In genomic region chr18:11149441-11150270, GRCh38 we compare ENCODE assay signal across 8 cellular contexts. TPM values are rescaled to one million over a fixed set of nuclear protein-coding genes. Genes with fewer than 3 reads are reported as not detected.
DNase-seq lines count a peak whose midpoint lies in the region; ATAC-seq and TF ChIP-seq lines count a peak whose summit lies in the region.

Gene PIEZO2 (minus strand): TSS chr18:11149569. CDS start chr18:11148588, 981 bp downstream.

- peak within 1 kb of the TSS; percentile 44 for H3K4me3 ChIP-seq in WERI-Rb-1 (ENCODE audit: low read depth, low read length)
- peak within 1 kb of the TSS; percentile 61 for H3K4me3 ChIP-seq in left ventricle myocardium inferior
- H3K4me3 ChIP-seq in psoas muscle = peak within 1 kb of the TSS; percentile 72

- H3K4me1 ChIP-seq in left ventricle myocardium inferior (peaks cover 31% of the 10 kb centered on the region), psoas muscle (no peaks in the 10 kb centered on the region)

- ATAC-seq in HG02870 (IDR thresholded peaks at IDR 0.05; ENCODE audit: unreplicated experiment) (peak; percentile 83), psoas muscle (peak; percentile 77 to 96 (median 94))

- WGBS in psoas muscle, 3 donors = 3 to 8% (median 5%) methylated on average over 36 to 62 of the region's 62 CpGs

- H3K9me3 ChIP-seq in WERI-Rb-1 (ENCODE audit: severe bottlenecking) = no peaks in the 10 kb centered on the region
- no peaks in the 10 kb centered on the region for H3K9me3 ChIP-seq in left ventricle myocardium inferior (replicated peaks)
- no peaks in the 10 kb centered on the region for H3K9me3 ChIP-seq in psoas muscle

- intact Hi-C loops in left ventricle myocardium inferior (cut with micrococcal nuclease) (no loop called here), psoas muscle (cut with DNase I) (loop anchor here (5.0 kb wide), 2 partner anchors 107 to 297 kb away; no protein-coding TSS in a partner anchor)

- TF ChIP-seq CTCF in WERI-Rb-1 (IDR thresholded peaks at IDR 0.05; ENCODE audit: low read depth, low read length) (no peak), left ventricle myocardium inferior (IDR thresholded peaks at IDR 0.05; ENCODE audit: borderline replicate concordance) (no peak), psoas muscle (IDR thresholded peaks at IDR 0.05) (no peak)

- no peaks in the 10 kb centered on the region for H3K36me3 ChIP-seq in WERI-Rb-1
- H3K36me3 ChIP-seq in left ventricle myocardium inferior = no peaks in the 10 kb centered on the region
- no peaks in the 10 kb centered on the region for H3K36me3 ChIP-seq in psoas muscle (ENCODE audit: insufficient read depth in 1 of 2, low read depth in 1 of 2)

- peak; percentile 66 to 81 (median 75) for DNase-seq in NCI-H1417 (lab: John Stamatoyannopoulos, UW)
- DNase-seq in NCI-H1417 treated with DMSO at 0.1 percent for 48 hours (lab: John Stamatoyannopoulos, UW) = no peak
- DNase-seq in WERI-Rb-1 = peak; percentile 74
- DNase-seq in left ventricle myocardium inferior = peak; percentile 42
- peak; percentile 71 to 73 for DNase-seq in psoas muscle
- DNase-seq in NCI-H1092 treated with DMSO at 0.1 percent for 48 hours (lab: John Stamatoyannopoulos, UW) = no peak
- DNase-seq in SKM-1 (lab: John Stamatoyannopoulos, UW; ENCODE audit: unreplicated experiment) = no peak

- no peak within 1 kb of the TSS for H3K27ac ChIP-seq in WERI-Rb-1
- H3K27ac ChIP-seq in left ventricle myocardium inferior (replicated peaks) = no peak within 1 kb of the TSS
- H3K27ac ChIP-seq in psoas muscle = no peak within 1 kb of the TSS

- peaks cover 35% of the 10 kb centered on the region for H3K27me3 ChIP-seq in WERI-Rb-1 (ENCODE audit: insufficient read depth, low read depth, severe bottlenecking)
- peaks cover 95% of the 10 kb centered on the region for H3K27me3 ChIP-seq in left ventricle myocardium inferior (ENCODE audit: low read depth)
- peaks cover 0 to 31% (median 16%) of the 10 kb centered on the region in 3 donors for H3K27me3 ChIP-seq in psoas muscle (ENCODE audit: insufficient read depth in 3 of 3, low read length in 2 of 3)

RNA-seq across cellular contexts. Expression of gene PIEZO2, which starts in this region (rescaled TPM):
- total RNA-seq in left ventricle myocardium inferior = 0.33 TPM
- under 1 TPM; 0.06 to 0.64 (median 0.17) TPM for total RNA-seq in psoas muscle
- polyA plus RNA-seq in psoas muscle = under 1 TPM; 0.03 to 0.13 (median 0.10) TPM

Comparison
In these comparisons a context has a peak if more than half of its experiments do, and no peak if none do; other contexts are left out.
1. DNase-seq: peak in NCI-H1417 (3 of 3) and WERI-Rb-1 (single experiment); none in NCI-H1417 treated with DMSO at 0.1 percent for 48 hours (single experiment), NCI-H1092 treated with DMSO at 0.1 percent for 48 hours (single experiment) and SKM-1 (single experiment).
2. Peak in DNase-seq and H3K4me3 ChIP-seq in left ventricle myocardium inferior; RNA of the gene not detected or under 1 TPM.
3. Peak in DNase-seq, ATAC-seq and H3K4me3 ChIP-seq in psoas muscle; RNA of the gene not detected or under 1 TPM.
4. Peak in every context shown above with its lines, with median percentiles within 50 percentile points of each other: H3K4me3 ChIP-seq.